Comparison of ENCODE assay signal across 9 cellular contexts in the genomic region with DNA sequence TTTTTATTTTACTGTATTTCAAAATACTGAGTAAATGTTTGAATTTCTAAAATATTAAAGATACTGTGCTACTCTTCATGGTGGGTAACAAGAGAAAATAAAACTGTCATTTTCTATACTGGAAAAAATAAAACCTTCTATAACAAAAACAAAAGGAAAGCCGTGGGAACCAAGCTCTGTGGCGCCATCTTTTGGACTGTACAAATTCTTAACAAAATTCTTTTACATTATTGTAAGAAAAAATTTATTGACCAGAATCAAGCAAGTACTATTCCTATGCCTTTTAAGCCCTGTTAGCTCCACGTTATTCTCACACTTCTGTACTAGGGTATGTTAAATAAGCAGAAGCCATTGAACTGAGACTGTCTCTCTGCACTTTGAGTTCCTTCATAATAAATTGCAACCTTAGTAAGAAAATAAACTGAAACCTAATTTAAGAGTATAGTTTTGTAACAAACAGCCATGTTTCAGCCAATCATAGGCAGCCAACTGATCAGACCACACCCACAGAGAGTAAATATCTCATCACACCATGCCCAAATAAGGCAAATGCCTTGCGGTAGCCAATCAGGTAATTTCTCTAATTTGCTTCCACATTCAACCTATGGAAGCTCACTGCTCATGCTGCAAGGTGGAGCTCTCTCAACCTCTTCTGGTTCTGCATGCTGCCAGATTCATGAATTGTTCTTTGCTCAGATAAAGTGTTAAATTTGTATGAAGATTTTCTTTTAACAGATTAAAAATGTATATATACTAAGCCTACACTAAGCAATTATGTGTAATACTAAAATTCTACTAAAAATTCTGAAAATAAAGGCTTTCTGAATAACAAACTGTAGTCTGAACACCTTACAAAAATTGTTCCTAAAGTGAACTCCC. TPM values are rescaled to one million over a fixed set of nuclear protein-coding genes. Genes with fewer than 3 reads are reported as not detected.
DNase-seq lines count a peak whose midpoint lies in the region; ATAC-seq, FAIRE-seq and TF ChIP-seq lines count a peak whose summit lies in the region.
"Had no signal": no experiment of that assay in that cellular context is flagged by ENCODE, and none has a peak within 500 bp of the region (broad histone marks: within the 10 kb centered on the region; RNA-seq: fewer than 3 reads in every experiment).

No MANE protein-coding gene starts in this region.

- H3K4me3 ChIP-seq in HAP-1 (no peak overlapping the region), endothelial cell of umbilical vein (replicated peaks in 1 of 3; ENCODE audit: insufficient read depth in 1 of 3, low read depth in 1 of 3, low read length in 3 of 3) (no peak overlapping the region)

- no peaks in the 10 kb centered on the region for H3K79me2 ChIP-seq in endothelial cell of umbilical vein (ENCODE audit: control insufficient read depth, insufficient read depth, low read length)

- no peaks in the 10 kb centered on the region for H3K9me3 ChIP-seq in HAP-1
- H3K9me3 ChIP-seq in endothelial cell of umbilical vein (replicated peaks; ENCODE audit: control insufficient read depth, insufficient read depth, low read length), result no peaks in the 10 kb centered on the region
- H3K9me3 ChIP-seq: neutrophil had no signal

- H3K36me3 ChIP-seq in HAP-1 (replicated peaks) (no peaks in the 10 kb centered on the region; the same call in 1 of the 2 replicates), endothelial cell of umbilical vein (ENCODE audit: control insufficient read depth in 2 of 2, extremely low read depth in 1 of 2, insufficient read depth in 2 of 2, low read length in 2 of 2) (no peaks in the 10 kb centered on the region)
- H3K36me3 ChIP-seq: neutrophil had no signal

- no peaks in the 10 kb centered on the region for H3K9me1 ChIP-seq in endothelial cell of umbilical vein (replicated peaks; ENCODE audit: control insufficient read depth, extremely low read depth, insufficient read depth, low read length)

- in situ Hi-C loops in Caki2 (cut with HindIII; ENCODE audit: low pct_unique_long_range_greater_than_20kb, low sequenced_read_pairs), result no loop called here
- in situ Hi-C loops in HAP-1 (cut with MboI; ENCODE audit: low sequenced_read_pairs), result no loop called here

- peak overlapping the region; percentile 13 for H2AFZ ChIP-seq in endothelial cell of umbilical vein (ENCODE audit: low read depth, low read length)

- POLR2A ChIA-PET in endothelial cell of umbilical vein (lab: Charles Lee), result no interaction called here

- BruUV-seq in endothelial cell of umbilical vein (replicated peaks; lab: Mats Ljungman, UMichigan), result no TSS peak

- CTCF ChIA-PET in endothelial cell of umbilical vein (lab: Charles Lee), result interaction anchor here (0.6 to 2.9 kb wide), 33 partner anchors 10 to 617 kb away, joined by 3 to 41 read pairs (median 3); a partner anchor contains a TSS

- H3K27ac Mint-ChIP-seq in osteocyte (ENCODE audit: unreplicated experiment), result no peak overlapping the region

- TF ChIP-seq POLR2A in endothelial cell of umbilical vein (IDR thresholded peaks at IDR 0.05; ENCODE audit: low read depth, low read length), result no peak

- no peak for ATAC-seq in HG03135 (IDR thresholded peaks at IDR 0.05; ENCODE audit: unreplicated experiment)

- dilution Hi-C loops in endothelial cell of umbilical vein (cut with MboI; ENCODE audit: extremely low pct_ligation_motif_present, low sequenced_read_pairs), result no loop called here

- TF ChIP-seq CTCF in endothelial cell of umbilical vein (IDR thresholded peaks at IDR 0.05; ENCODE audit: extremely low read depth in 1 of 2, insufficient read depth in 1 of 2, low read depth in 1 of 2, low read length in 2 of 2) (peak; percentile 34 to 39), osteocyte (IDR thresholded peaks at IDR 0.05) (peak; percentile 71)

- H4K20me1 ChIP-seq in endothelial cell of umbilical vein (replicated peaks; ENCODE audit: control insufficient read depth, extremely low read depth, insufficient read depth, low read length), result no peaks in the 10 kb centered on the region

- peak overlapping the region; percentile 41 for H3K4me2 ChIP-seq in endothelial cell of umbilical vein (ENCODE audit: insufficient read depth, low read length)

- H3K4me3 Mint-ChIP-seq in osteocyte (ENCODE audit: unreplicated experiment), result no peak overlapping the region

- H3K9me3 Mint-ChIP-seq in osteocyte (ENCODE audit: unreplicated experiment), result no peaks in the 10 kb centered on the region

- intact Hi-C loops in endothelial cell of umbilical vein (cut with micrococcal nuclease), result loop anchor here (1.0 to 2.0 kb wide), 2 partner anchors 67 to 188 kb away; no protein-coding TSS in a partner anchor

- no peaks in the 10 kb centered on the region for H3K27me3 Mint-ChIP-seq in osteocyte (ENCODE audit: unreplicated experiment)

- DNase-seq in Caki2 (ENCODE audit: low read depth), result peak; percentile 40
- DNase-seq in HAP-1 (ENCODE audit: low spot score in 2 of 2), result peak; percentile 27 to 30
- no peak for DNase-seq in RCC 7860 (ENCODE audit: low spot score)
- peak; percentile 70 for DNase-seq in endothelial cell of umbilical vein (ENCODE audit: low read depth, low spot score)
- DNase-seq in osteocyte (ENCODE audit: extremely low spot score, unreplicated experiment), result no peak
- no peak for DNase-seq in stimulated activated CD4-positive, alpha-beta T cell treated with anti-CD3 and anti-CD28 coated beads, Interleukin-12 subunit alpha, Interleukin-12 subunit beta, amount 100 ng/mL, for 4 hours
- no peak for DNase-seq in activated CD8-positive, alpha-beta memory T cell treated with anti-CD3 and anti-CD28 coated beads, Interleukin-2, amount 50 U/mL, for 48 hours

- peak overlapping the region; percentile 8 for H3K27ac ChIP-seq in endothelial cell of umbilical vein (ENCODE audit: insufficient read depth, low read depth, low read length)
- H3K27ac ChIP-seq: neutrophil had no signal

- peak; percentile 46 for FAIRE-seq in RCC 7860 (lab: Jason Lieb, UNC)
- no peak for FAIRE-seq in endothelial cell of umbilical vein (lab: Jason Lieb, UNC)

- H3K4me1 Mint-ChIP-seq in osteocyte (ENCODE audit: unreplicated experiment), result peaks cover 3% of the 10 kb centered on the region

- H3K36me3 Mint-ChIP-seq in osteocyte (ENCODE audit: unreplicated experiment), result peaks cover 35% of the 10 kb centered on the region

- H3K27me3 ChIP-seq in HAP-1 (ENCODE audit: low read depth) (no peaks in the 10 kb centered on the region), endothelial cell of umbilical vein (ENCODE audit: control insufficient read depth in 2 of 2, insufficient read depth in 2 of 2, low read length in 2 of 2) (no peaks in the 10 kb centered on the region)
- H3K27me3 ChIP-seq: neutrophil had no signal

- H3K4me1 ChIP-seq in HAP-1 (no peaks in the 10 kb centered on the region), endothelial cell of umbilical vein (ENCODE audit: control insufficient read depth, extremely low read depth, insufficient read depth, low read length) (peaks cover 2% of the 10 kb centered on the region)

- H3K9ac ChIP-seq in endothelial cell of umbilical vein (replicated peaks; ENCODE audit: extremely low read depth, insufficient read depth, low read length), result no peak overlapping the region

TF ChIP-seq in endothelial cell of umbilical vein, 7 proteins besides CTCF, POLR2A, EP300 and RAD21:
- TF ChIP-seq MYC (IDR thresholded peaks at IDR 0.05; ENCODE audit: low read depth, low read length) (no peak), EZH2 (IDR thresholded peaks at IDR 0.05; ENCODE audit: borderline replicate concordance, low read depth, low read length, severe bottlenecking) (no peak), GATA2 (IDR thresholded peaks at IDR 0.05; ENCODE audit: insufficient read depth, insufficient read length, low read depth, low read length) (no peak), JUN (IDR thresholded peaks at IDR 0.05; ENCODE audit: borderline replicate concordance, insufficient read depth, insufficient read length, low read depth) (no peak), FOS (IDR thresholded peaks at IDR 0.05; ENCODE audit: borderline replicate concordance, insufficient read depth, low read length) (no peak), POLR2AphosphoS5 (IDR thresholded peaks at IDR 0.05; ENCODE audit: insufficient read depth, low read depth, low read length) (no peak)
- TF ChIP-seq, protein P1, sequence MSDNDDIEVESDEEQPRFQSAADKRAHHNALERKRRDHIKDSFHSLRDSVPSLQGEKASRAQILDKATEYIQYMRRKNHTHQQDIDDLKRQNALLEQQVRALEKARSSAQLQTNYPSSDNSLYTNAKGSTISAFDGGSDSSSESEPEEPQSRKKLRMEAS (IDR thresholded peaks at IDR 0.05; ENCODE audit: insufficient read depth, insufficient read length), result no peak

RNA-seq across cellular contexts. Expression of a gene that starts 42.2 kb away (rescaled TPM):
- total RNA-seq in Caki2 (2014; rRNA removed; shearing (Covaris generic); ENCODE audit: low replicate concordance), result 2.5 and 6.8 TPM in 2 replicates
- total RNA-seq in endothelial cell of umbilical vein, result 23.2 and 24.7 TPM in 2 replicates
- 3.3 and 6.4 TPM in 2 replicates for polyA plus RNA-seq in endothelial cell of umbilical vein
- 10.0 and 10.1 TPM in 2 replicates for polyA plus RNA-seq in endothelial cell of umbilical vein (2011; cell fraction: cytosol; rRNA removed)
- polyA plus RNA-seq in endothelial cell of umbilical vein (2011; cell fraction: nucleus; rRNA removed), result 21.3 and 23.6 TPM in 2 replicates
- 21.3 and 26.5 TPM in 2 replicates for polyA plus RNA-seq in endothelial cell of umbilical vein (2012)
- polyA minus RNA-seq in endothelial cell of umbilical vein, result 20.3 and 21.9 TPM in 2 replicates
- polyA minus RNA-seq in endothelial cell of umbilical vein (2011; cell fraction: cytosol; rRNA and poly(A)+ RNA removed), result 3.2 TPM
- 40.8 and 53.3 TPM in 2 replicates for polyA minus RNA-seq in endothelial cell of umbilical vein (2011; cell fraction: nucleus; rRNA and poly(A)+ RNA removed)
- total RNA-seq in osteocyte, result 26.8 and 28.4 TPM in 2 replicates

Comparison
In these comparisons a context has a peak if more than half of its experiments do, and no peak if none do; other contexts are left out.
1. DNase-seq: peak in Caki2 (single experiment), HAP-1 (2 of 2) and endothelial cell of umbilical vein (single experiment); none in RCC 7860 (single experiment), osteocyte (single experiment), stimulated activated CD4-positive, alpha-beta T cell treated with anti-CD3 and anti-CD28 coated beads, Interleukin-12 subunit alpha, Interleukin-12 subunit beta, amount 100 ng/mL, for 4 hours (single experiment) and activated CD8-positive, alpha-beta memory T cell treated with anti-CD3 and anti-CD28 coated beads, Interleukin-2, amount 50 U/mL, for 48 hours (single experiment).